In genomic region chr4:2059034-2059725, GRCh38 we compare ENCODE assay signal across 9 cellular contexts. TPM values are rescaled to one million over a fixed set of nuclear protein-coding genes. Genes with fewer than 3 reads are reported as not detected.
DNase-seq lines count a peak whose midpoint lies in the region; ATAC-seq, FAIRE-seq and TF ChIP-seq lines count a peak whose summit lies in the region.
"Had no signal": no experiment of that assay in that cellular context is flagged by ENCODE, and none has a peak within 500 bp of the region (broad histone marks: within the 10 kb centered on the region; RNA-seq: fewer than 3 reads in every experiment).

NAT8L (plus strand) TSS chr4:2059327; CDS start chr4:2059512, 185 bp downstream.

- intact Hi-C loops in kidney (cut with DNase I): no loop called here

- H3K4me1 ChIP-seq in kidney (ENCODE audit: control insufficient read depth in 1 of 2, insufficient read depth in 1 of 2, low read depth in 1 of 2, low read length in 2 of 2): peaks cover 0 to 4% of the 10 kb centered on the region in 2 donors

- no peaks in the 10 kb centered on the region for H3K9me3 ChIP-seq in kidney (ENCODE audit: control insufficient read depth in 1 of 2, low read length in 2 of 2)

- no peak within 1 kb of the TSS for H3K27ac ChIP-seq in kidney (ENCODE audit: low read depth in 2 of 2, low read length in 2 of 2)

- no peak for FAIRE-seq in kidney (lab: Jason Lieb, UNC)
- FAIRE-seq: TTC549 had no signal

- H3K36me3 ChIP-seq in kidney (ENCODE audit: control insufficient read depth in 1 of 2, insufficient read depth in 2 of 2, low read length in 2 of 2): no peaks in the 10 kb centered on the region

- DNase-seq in NCI-H524 (lab: John Stamatoyannopoulos, UW): peak; percentile 37 to 77
- no peak for DNase-seq in NCI-H524 treated with DMSO at 0.1 percent for 48 hours (lab: John Stamatoyannopoulos, UW)
- DNase-seq in NCI-H2227 treated with DMSO at 0.1 percent for 48 hours (lab: John Stamatoyannopoulos, UW): peak; percentile 14
- peak; percentile 61 for DNase-seq in astrocyte of the hippocampus (ENCODE audit: low read depth, low spot score)
- peak; percentile 60 for DNase-seq in kidney
- DNase-seq in stimulated activated naive CD8-positive, alpha-beta T cell treated with anti-CD3 and anti-CD28 coated beads, Interleukin-15, Interleukin-2, amounts not matched to agents 100 U/mL and 50 U/mL, for 24 hours: no peak

- peak; percentile 48 for ATAC-seq in stimulated activated naive CD8-positive, alpha-beta T cell treated with anti-CD3 and anti-CD28 coated beads, Interleukin-15, Interleukin-2, amounts not matched to agents 100 U/mL and 50 U/mL, for 24 hours
- no peak for ATAC-seq in HG02840 (IDR thresholded peaks at IDR 0.05; ENCODE audit: low FRiP score, unreplicated experiment)
- no peak for ATAC-seq in HG03457 (IDR thresholded peaks at IDR 0.05; ENCODE audit: unreplicated experiment)

- H3K9ac ChIP-seq in kidney (ENCODE audit: low read length in 2 of 2): no peak within 1 kb of the TSS

- no peak within 1 kb of the TSS for H3K4me3 ChIP-seq in kidney (ENCODE audit: low read length in 2 of 2)

- no peak for TF ChIP-seq CTCF in kidney (IDR thresholded peaks at IDR 0.05; ENCODE audit: borderline replicate concordance, extremely low read depth, insufficient read depth)

RNA-seq across cellular contexts. Expression of gene NAT8L, which starts in this region (rescaled TPM):
- 2.7 TPM for total RNA-seq in kidney
- 12.5 TPM for polyA plus RNA-seq in kidney (ENCODE audit: insufficient read depth, low read depth, low replicate concordance)

Comparison
In these comparisons a context has a peak if more than half of its experiments do, and no peak if none do; other contexts are left out.
1. DNase-seq: peak in NCI-H524 (2 of 2), NCI-H2227 treated with DMSO at 0.1 percent for 48 hours (single experiment), astrocyte of the hippocampus (single experiment) and kidney (single experiment); none in NCI-H524 treated with DMSO at 0.1 percent for 48 hours (single experiment) and stimulated activated naive CD8-positive, alpha-beta T cell treated with anti-CD3 and anti-CD28 coated beads, Interleukin-15, Interleukin-2, amounts not matched to agents 100 U/mL and 50 U/mL, for 24 hours (single experiment).